14 cellular contexts compared by ENCODE assay signal in genomic region chr15:63523306-63523990, GRCh38. TPM values are rescaled to one million over a fixed set of nuclear protein-coding genes. Genes with fewer than 3 reads are reported as not detected.
DNase-seq lines count a peak whose midpoint lies in the region; ATAC-seq and TF ChIP-seq lines count a peak whose summit lies in the region.
"Had no signal": no experiment of that assay in that cellular context is flagged by ENCODE, and none has a peak within 500 bp of the region (broad histone marks: within the 10 kb centered on the region; RNA-seq: fewer than 3 reads in every experiment).

No MANE protein-coding gene starts in this region.

- H3K9me3 ChIP-seq in spleen, result no peaks in the 10 kb centered on the region
- no peaks in the 10 kb centered on the region for H3K9me3 ChIP-seq in Karpas-422 (ENCODE audit: low read length)
- H3K9me3 ChIP-seq: transverse colon had no signal

- no peak for TF ChIP-seq CTCF in WTC11 (IDR thresholded peaks at IDR 0.05)
- TF ChIP-seq CTCF in spleen (IDR thresholded peaks at IDR 0.05 in 8 of 11, conservative IDR thresholded peaks at IDR 0.05 in 3 of 11), result no peak

- peaks cover 77 to 100% (median 92%) of the 10 kb centered on the region in 6 donors for H3K4me1 ChIP-seq in spleen
- H3K4me1 ChIP-seq in Karpas-422 (ENCODE audit: low read length), result no peaks in the 10 kb centered on the region

- no peaks in the 10 kb centered on the region for H3K27me3 Mint-ChIP-seq in activated T-cell treated with anti-CD3 and anti-CD28 coated beads, Interleukin-2, amount 50 U/mL, for 4 hours (ENCODE audit: low read depth)
- no peaks in the 10 kb centered on the region for H3K27me3 Mint-ChIP-seq in WTC11 (ENCODE audit: low read depth)

- H4K20me1 ChIP-seq in Karpas-422 (ENCODE audit: insufficient read depth, low read depth, low read length), result peaks cover 76% of the 10 kb centered on the region

- H3K36me3 Mint-ChIP-seq in activated T-cell treated with anti-CD3 and anti-CD28 coated beads, Interleukin-2, amount 50 U/mL, for 4 hours (ENCODE audit: insufficient read depth), result peaks cover 10% of the 10 kb centered on the region
- no peaks in the 10 kb centered on the region for H3K36me3 Mint-ChIP-seq in WTC11

- POLR2A ChIA-PET in WTC11 (lab: Charles Lee), result no interaction called here

- H3K9me2 ChIP-seq in Karpas-422 (replicated peaks; ENCODE audit: insufficient read depth, low read length), result no peaks in the 10 kb centered on the region

- peak overlapping the region; percentile 15 for H3K4me3 Mint-ChIP-seq in activated T-cell treated with anti-CD3 and anti-CD28 coated beads, Interleukin-2, amount 50 U/mL, for 4 hours
- H3K4me3 Mint-ChIP-seq in WTC11, result no peak overlapping the region
- H3K4me3 Mint-ChIP-seq: GM23338 had no signal

- no peak for ATAC-seq in activated T-cell treated with anti-CD3 and anti-CD28 coated beads, Interleukin-2, amount 50 U/mL, for 4 hours
- ATAC-seq in WTC11, result no peak
- ATAC-seq: GM23338 had no signal

- CTCF ChIA-PET in WTC11 (lab: Charles Lee), result interaction anchor here (1.2 to 1.6 kb wide), 2 partner anchors 9 to 86 kb away, joined by 3 read pairs; no protein-coding TSS in a partner anchor

- H3K9ac ChIP-seq in Karpas-422 (ENCODE audit: low read length), result no peak overlapping the region

- H3K4me1 Mint-ChIP-seq in activated T-cell treated with anti-CD3 and anti-CD28 coated beads, Interleukin-2, amount 50 U/mL, for 4 hours (ENCODE audit: low read depth), result peaks cover 92% of the 10 kb centered on the region
- peaks cover 28% of the 10 kb centered on the region for H3K4me1 Mint-ChIP-seq in WTC11

- no peak overlapping the region; the same call in 1 of the 2 replicates for H3K27ac Mint-ChIP-seq in WTC11
- H3K27ac Mint-ChIP-seq: GM23338 had no signal

- 56 to 63% (median 59%) methylated on average over 4 of the region's 4 CpGs for WGBS in spleen, 5 donors

- intact Hi-C loops in spleen (cut with DNase I; ENCODE audit: low total_unique reads), result no loop called here

- no peak overlapping the region for H2AFZ ChIP-seq in Karpas-422 (ENCODE audit: low read length)
- H2AFZ ChIP-seq: GM23338 had no signal

- H3K4me3 ChIP-seq in spleen (no peak overlapping the region), Karpas-422 (ENCODE audit: low read length) (no peak overlapping the region)
- H3K4me3 ChIP-seq: GM23338, transverse colon had no signal

- no peak for DNase-seq in activated T-cell treated with anti-CD3 and anti-CD28 coated beads, Interleukin-2, amount 50 U/mL, for 4 hours
- DNase-seq in activated T-cell treated with anti-CD3 and anti-CD28 coated beads for 4 hours (no peak), WTC11 (ENCODE audit: low spot score) (no peak), foreskin melanocyte (peak; percentile 26), spleen (no peak), medulla oblongata (ENCODE audit: extremely low spot score) (no peak), Karpas-422 (no peak)
- no peak for DNase-seq in activated naive CD4-positive, alpha-beta T cell treated with anti-CD3 and anti-CD28 coated beads, Interleukin-2, amount 50 U/mL, for 16 hours
- DNase-seq: activated CD4-positive, alpha-beta T cell treated with anti-CD3 and anti-CD28 coated beads, Interleukin-2, amount 50 U/mL, for 1 hour; small intestine; T-helper 2 cell; transverse colon had no signal

- no peak for TF ChIP-seq POLR2A in spleen (IDR thresholded peaks at IDR 0.05)

- no peaks in the 10 kb centered on the region for H3K36me3 ChIP-seq in spleen
- no peaks in the 10 kb centered on the region for H3K36me3 ChIP-seq in Karpas-422 (ENCODE audit: insufficient read depth, low read length)
- H3K36me3 ChIP-seq: transverse colon had no signal

- H3K27me3 ChIP-seq in spleen (replicated peaks in 1 of 7) (no peaks in the 10 kb centered on the region), Karpas-422 (ENCODE audit: low read length) (no peaks in the 10 kb centered on the region)
- H3K27me3 ChIP-seq: transverse colon had no signal

- H3K27ac ChIP-seq in spleen (peak overlapping the region; percentile 43 to 74 (median 66)), Karpas-422 (ENCODE audit: low read length) (no peak overlapping the region)
- H3K27ac ChIP-seq: 22Rv1 had no signal

- H3K9me3 Mint-ChIP-seq in activated T-cell treated with anti-CD3 and anti-CD28 coated beads, Interleukin-2, amount 50 U/mL, for 4 hours, result no peaks in the 10 kb centered on the region
- no peaks in the 10 kb centered on the region for H3K9me3 Mint-ChIP-seq in WTC11
- H3K9me3 Mint-ChIP-seq: GM23338 had no signal

- H3K4me2 ChIP-seq in Karpas-422 (ENCODE audit: low read depth, low read length, poor library complexity, severe bottlenecking), result no peak overlapping the region
- H3K4me2 ChIP-seq: GM23338 had no signal

- H3K79me2 ChIP-seq in Karpas-422 (ENCODE audit: low read length), result peaks cover 13% of the 10 kb centered on the region

TF ChIP-seq in WTC11, 78 proteins besides CTCF, POLR2A, EP300 and RAD21:
- no peak for TF ChIP-seq PREB (CRISPR knock-in tag; IDR thresholded peaks at IDR 0.05; ENCODE audit: borderline replicate concordance)
- TF ChIP-seq HMGA2 (CRISPR knock-in tag; IDR thresholded peaks at IDR 0.05), result no peak
- TF ChIP-seq SP1 (CRISPR knock-in tag; conservative IDR thresholded peaks at IDR 0.05), result no peak
- TF ChIP-seq, protein P1, sequence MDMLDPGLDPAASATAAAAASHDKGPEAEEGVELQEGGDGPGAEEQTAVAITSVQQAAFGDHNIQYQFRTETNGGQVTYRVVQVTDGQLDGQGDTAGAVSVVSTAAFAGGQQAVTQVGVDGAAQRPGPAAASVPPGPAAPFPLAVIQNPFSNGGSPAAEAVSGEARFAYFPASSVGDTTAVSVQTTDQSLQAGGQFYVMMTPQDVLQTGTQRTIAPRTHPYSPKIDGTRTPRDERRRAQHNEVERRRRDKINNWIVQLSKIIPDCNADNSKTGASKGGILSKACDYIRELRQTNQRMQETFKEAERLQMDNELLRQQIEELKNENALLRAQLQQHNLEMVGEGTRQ (CRISPR knock-in tag; IDR thresholded peaks at IDR 0.05), result 0 out of 2 replicates have a peak, but pooled peaks have one; percentile 10
- no peak for TF ChIP-seq ETV6 (CRISPR knock-in tag; IDR thresholded peaks at IDR 0.05)

RNA-seq across cellular contexts. Expression of gene USP3, which starts 19.1 kb away (rescaled TPM):
- total RNA-seq in activated T-cell treated with anti-CD3 and anti-CD28 coated beads, Interleukin-2, amount 50 U/mL, for 4 hours, result 10 to 100 TPM; 34.2 to 40.9 (median 35.5) TPM
- total RNA-seq in WTC11 (2021) (30.0 to 36.6 TPM (median 30.8 TPM) in 3 replicates), spleen (100 to 1,000 TPM in 4 of 7 donors, 10 to 100 TPM in 3; 82.0 to 136 (median 112) TPM)
- polyA plus RNA-seq in spleen, result 10 to 100 TPM; 29.5 to 48.4 (median 38.4) TPM
- 15.4 and 16.8 TPM in 2 replicates for total RNA-seq in Karpas-422 (2014; rRNA removed; shearing (Covaris generic); ENCODE audit: low replicate concordance)
